8 cellular contexts compared by ENCODE assay signal in genomic region chr3:179652467-179653105, GRCh38. TPM values are rescaled to one million over a fixed set of nuclear protein-coding genes. Genes with fewer than 3 reads are reported as not detected.
DNase-seq lines count a peak whose midpoint lies in the region; ATAC-seq and TF ChIP-seq lines count a peak whose summit lies in the region.

Gene USP13 (plus strand): TSS chr3:179653040. CDS start chr3:179653226, 186 bp downstream.

- peak within 1 kb of the TSS; percentile 95 for H3K27ac ChIP-seq in HUES48 (ENCODE audit: low read depth, low read length)
- H3K27ac ChIP-seq in PC-9 = peak within 1 kb of the TSS; percentile 57

- peak; percentile 48 for ATAC-seq in GM21447 (IDR thresholded peaks at IDR 0.05; ENCODE audit: unreplicated experiment)
- ATAC-seq in naive thymus-derived CD8-positive, alpha-beta T cell = peak; percentile 70

- peak within 1 kb of the TSS; percentile 71 for H3K4me2 ChIP-seq in PC-9

- no peak for TF ChIP-seq CTCF in PC-9 (conservative IDR thresholded peaks at IDR 0.05)
- TF ChIP-seq CTCF in fibroblast of mammary gland (conservative IDR thresholded peaks at IDR 0.05; ENCODE audit: control insufficient read depth, insufficient read depth, low read depth, low read length) = no peak

- CTCF ChIA-PET in PC-9 (lab: Charles Lee) = no interaction called here

- peaks cover 27% of the 10 kb centered on the region for H3K4me1 Mint-ChIP-seq in activated T-helper 1 cell treated with anti-CD3 and anti-CD28 coated beads, Interleukin-12 subunit alpha, Interleukin-12 subunit beta, Interleukin-2, Interleukin-4 antibody, amounts not matched to agents 30 ng/mL and 10 ng/mL and 1 ng/mL, durations not matched to agents 14 hours and 24 hours and 36 hours (ENCODE audit: low read depth)
- H3K4me1 Mint-ChIP-seq in naive thymus-derived CD8-positive, alpha-beta T cell = peaks cover 23 to 42% (median 33%) of the 10 kb centered on the region in 4 donors
- peaks cover 29% of the 10 kb centered on the region for H3K4me1 Mint-ChIP-seq in stimulated activated naive CD8-positive, alpha-beta T cell treated with anti-CD3 and anti-CD28 coated beads, Interleukin-15, Interleukin-2, amounts not matched to agents 100 ng/mL and 50 ng/mL, for 24 hours (ENCODE audit: low read depth)

- no TSS peak for BruUV-seq in PC-9 (replicated peaks; lab: Mats Ljungman, UMichigan)

- no peaks in the 10 kb centered on the region for H3K9me2 ChIP-seq in PC-9 (ENCODE audit: insufficient read depth)

- H3K36me3 Mint-ChIP-seq in activated T-helper 1 cell treated with anti-CD3 and anti-CD28 coated beads, Interleukin-12 subunit alpha, Interleukin-12 subunit beta, Interleukin-2, Interleukin-4 antibody, amounts not matched to agents 30 ng/mL and 10 ng/mL and 1 ng/mL, durations not matched to agents 14 hours and 24 hours and 36 hours (ENCODE audit: low read depth) = peaks cover 2% of the 10 kb centered on the region
- H3K36me3 Mint-ChIP-seq in naive thymus-derived CD8-positive, alpha-beta T cell = peaks cover 0 to 7% (median 0%) of the 10 kb centered on the region in 3 donors
- H3K36me3 Mint-ChIP-seq in stimulated activated naive CD8-positive, alpha-beta T cell treated with anti-CD3 and anti-CD28 coated beads, Interleukin-15, Interleukin-2, amounts not matched to agents 100 ng/mL and 50 ng/mL, for 24 hours (ENCODE audit: low read depth) = no peaks in the 10 kb centered on the region

- peaks cover 25% of the 10 kb centered on the region for H3F3A ChIP-seq in PC-9 (ENCODE audit: insufficient read depth, low read depth)

- H3K9me3 Mint-ChIP-seq in activated T-helper 1 cell treated with anti-CD3 and anti-CD28 coated beads, Interleukin-12 subunit alpha, Interleukin-12 subunit beta, Interleukin-2, Interleukin-4 antibody, amounts not matched to agents 30 ng/mL and 10 ng/mL and 1 ng/mL, durations not matched to agents 14 hours and 24 hours and 36 hours = no peaks in the 10 kb centered on the region
- no peaks in the 10 kb centered on the region for H3K9me3 Mint-ChIP-seq in naive thymus-derived CD8-positive, alpha-beta T cell
- H3K9me3 Mint-ChIP-seq in stimulated activated naive CD8-positive, alpha-beta T cell treated with anti-CD3 and anti-CD28 coated beads, Interleukin-15, Interleukin-2, amounts not matched to agents 100 ng/mL and 50 ng/mL, for 24 hours = no peaks in the 10 kb centered on the region

- DNase-seq in DMS79 treated with DMSO at 0.1 percent for 48 hours (lab: John Stamatoyannopoulos, UW) (peak; percentile 78), PC-9 (peak; percentile 66 to 77), fibroblast of mammary gland (ENCODE audit: low read depth) (peak; percentile 87)
- peak; percentile 42 for DNase-seq in activated T-helper 1 cell treated with anti-CD3 and anti-CD28 coated beads, Interleukin-12 subunit alpha, Interleukin-12 subunit beta, Interleukin-2, Interleukin-4 antibody, amounts not matched to agents 30 ng/mL and 10 ng/mL and 1 ng/mL, durations not matched to agents 14 hours and 24 hours and 36 hours (ENCODE audit: low spot score)
- peak; percentile 32 to 81 (median 64) for DNase-seq in naive thymus-derived CD8-positive, alpha-beta T cell

- H3K27me3 ChIP-seq in HUES48 (ENCODE audit: control insufficient read depth, insufficient read depth, low read length) (no peaks in the 10 kb centered on the region; the same call in 1 of the 2 replicates), PC-9 (ENCODE audit: insufficient read depth, low read depth) (no peaks in the 10 kb centered on the region)

- POLR2A ChIA-PET in PC-9 (lab: Charles Lee; ENCODE audit: unreplicated experiment) = no interaction called here
- POLR2A ChIA-PET in naive thymus-derived CD8-positive, alpha-beta T cell (lab: Charles Lee) = interaction anchor here (0.7 to 2.6 kb wide), 3 partner anchors 48 to 504 kb away, joined by 3 to 9 read pairs (median 5); partner anchors contain the start of genes MRPL47, NDUFB5 and PIK3CA

- intact Hi-C loops in PC-9 (cut with micrococcal nuclease; ENCODE audit: unreplicated experiment) = loop anchor here (1.0 to 5.0 kb wide), 3 partner anchors 21 to 115 kb away; partner anchors contain the start of genes MRPL47 and NDUFB5
- intact Hi-C loops in activated T-helper 1 cell treated with anti-CD3 and anti-CD28 coated beads, Interleukin-12 subunit alpha, Interleukin-12 subunit beta, Interleukin-2, Interleukin-4 antibody, amounts not matched to agents 30 ng/mL and 10 ng/mL and 1 ng/mL, durations not matched to agents 14 hours and 24 hours and 36 hours (cut with micrococcal nuclease) = loop anchor here (1.0 to 10.0 kb wide), 7 partner anchors 43 to 1260 kb away; partner anchors contain the start of genes FXR1, GNB4, PIK3CA and ZNF639

- peaks cover 35% of the 10 kb centered on the region for H3K79me2 ChIP-seq in PC-9 (ENCODE audit: low read depth)

- peak within 1 kb of the TSS; percentile 93 for H3K4me3 Mint-ChIP-seq in activated T-helper 1 cell treated with anti-CD3 and anti-CD28 coated beads, Interleukin-12 subunit alpha, Interleukin-12 subunit beta, Interleukin-2, Interleukin-4 antibody, amounts not matched to agents 30 ng/mL and 10 ng/mL and 1 ng/mL, durations not matched to agents 14 hours and 24 hours and 36 hours
- peak within 1 kb of the TSS; percentile 87 to 98 (median 92) for H3K4me3 Mint-ChIP-seq in naive thymus-derived CD8-positive, alpha-beta T cell
- peak within 1 kb of the TSS; percentile 95 for H3K4me3 Mint-ChIP-seq in stimulated activated naive CD8-positive, alpha-beta T cell treated with anti-CD3 and anti-CD28 coated beads, Interleukin-15, Interleukin-2, amounts not matched to agents 100 ng/mL and 50 ng/mL, for 24 hours

- H3K27ac Mint-ChIP-seq in activated T-helper 1 cell treated with anti-CD3 and anti-CD28 coated beads, Interleukin-12 subunit alpha, Interleukin-12 subunit beta, Interleukin-2, Interleukin-4 antibody, amounts not matched to agents 30 ng/mL and 10 ng/mL and 1 ng/mL, durations not matched to agents 14 hours and 24 hours and 36 hours = peak within 1 kb of the TSS; percentile 87
- H3K27ac Mint-ChIP-seq in naive thymus-derived CD8-positive, alpha-beta T cell = peak within 1 kb of the TSS; percentile 82 to 94 (median 90)
- H3K27ac Mint-ChIP-seq in stimulated activated naive CD8-positive, alpha-beta T cell treated with anti-CD3 and anti-CD28 coated beads, Interleukin-15, Interleukin-2, amounts not matched to agents 100 ng/mL and 50 ng/mL, for 24 hours = peak within 1 kb of the TSS; percentile 86

- H3K4me1 ChIP-seq in HUES48 (ENCODE audit: control insufficient read depth, insufficient read depth, low read length) = peaks cover 19% of the 10 kb centered on the region
- peaks cover 9% of the 10 kb centered on the region for H3K4me1 ChIP-seq in PC-9 (replicated peaks; ENCODE audit: insufficient read depth)

- no peaks in the 10 kb centered on the region for H4K20me1 ChIP-seq in PC-9 (ENCODE audit: insufficient read depth)

- H3K36me3 ChIP-seq in HUES48 (ENCODE audit: control insufficient read depth, insufficient read depth, low read length) (no peaks in the 10 kb centered on the region), PC-9 (ENCODE audit: low read depth) (no peaks in the 10 kb centered on the region)

- H3K4me3 ChIP-seq in HUES48 (ENCODE audit: low read depth, low read length) = peak within 1 kb of the TSS; percentile 98
- H3K4me3 ChIP-seq in PC-9 = peak within 1 kb of the TSS; percentile 97
- peak within 1 kb of the TSS; percentile 75 for H3K4me3 ChIP-seq in fibroblast of mammary gland (ENCODE audit: control insufficient read depth, low read depth, low read length)

- H3K9ac ChIP-seq in HUES48 (ENCODE audit: low read depth, low read length) = peak within 1 kb of the TSS; percentile 97

- H3K27me3 Mint-ChIP-seq in activated T-helper 1 cell treated with anti-CD3 and anti-CD28 coated beads, Interleukin-12 subunit alpha, Interleukin-12 subunit beta, Interleukin-2, Interleukin-4 antibody, amounts not matched to agents 30 ng/mL and 10 ng/mL and 1 ng/mL, durations not matched to agents 14 hours and 24 hours and 36 hours (ENCODE audit: insufficient read depth) = peaks cover 11% of the 10 kb centered on the region
- no peaks in the 10 kb centered on the region for H3K27me3 Mint-ChIP-seq in naive thymus-derived CD8-positive, alpha-beta T cell
- H3K27me3 Mint-ChIP-seq in stimulated activated naive CD8-positive, alpha-beta T cell treated with anti-CD3 and anti-CD28 coated beads, Interleukin-15, Interleukin-2, amounts not matched to agents 100 ng/mL and 50 ng/mL, for 24 hours = peaks cover 5% of the 10 kb centered on the region

- no peaks in the 10 kb centered on the region for H3K9me3 ChIP-seq in HUES48 (ENCODE audit: control insufficient read depth, insufficient read depth, low read length)
- H3K9me3 ChIP-seq in PC-9 (ENCODE audit: insufficient read depth, low read depth) = no peaks in the 10 kb centered on the region

- H2AFZ ChIP-seq in PC-9 = peak within 1 kb of the TSS; percentile 92

RNA-seq across cellular contexts. Expression of gene USP13, which starts in this region (rescaled TPM):
- total RNA-seq in PC-9 (2021) = 24.7 and 24.8 TPM in 2 replicates
- total RNA-seq in activated T-helper 1 cell treated with anti-CD3 and anti-CD28 coated beads, Interleukin-12 subunit alpha, Interleukin-12 subunit beta, Interleukin-2, Interleukin-4 antibody, amounts not matched to agents 30 ng/mL and 10 ng/mL and 1 ng/mL, durations not matched to agents 14 hours and 24 hours and 36 hours = 11.1 and 11.3 TPM in 2 replicates
- total RNA-seq in naive thymus-derived CD8-positive, alpha-beta T cell = 1 to 10 TPM; 6.9 to 10.0 TPM
- polyA plus RNA-seq in naive thymus-derived CD8-positive, alpha-beta T cell = 10 to 100 TPM in 1 of 3 donors, 1 to 10 TPM in 2; 3.7 to 12.0 (median 9.1) TPM

Comparison
In these comparisons a context has a peak if more than half of its experiments do, and no peak if none do; other contexts are left out.
1. Peak in every context shown above with its lines: DNase-seq, ATAC-seq, H3K4me3 ChIP-seq and H3K27ac ChIP-seq.